In the genomic region with DNA sequence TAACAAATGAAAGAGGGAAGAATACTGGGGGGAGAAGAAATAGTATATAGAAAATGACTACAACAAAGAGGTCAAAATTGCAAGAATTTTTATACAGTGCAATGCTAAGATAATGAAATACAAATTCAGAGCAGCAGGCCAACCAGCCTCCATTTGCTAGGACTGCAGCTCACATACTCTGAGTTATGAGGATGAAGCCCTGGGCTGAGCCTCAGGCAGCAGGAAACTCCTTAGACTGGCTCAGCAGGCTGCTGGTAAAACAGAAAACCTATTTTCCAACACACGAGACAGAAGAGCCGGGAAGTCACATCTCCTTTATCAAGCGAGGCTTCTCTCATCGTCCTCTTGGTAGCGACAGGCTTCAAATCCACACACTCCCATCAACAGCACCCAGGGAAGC, we compare ENCODE assay signal across 27 cellular contexts.
DNase-seq lines count a peak whose midpoint lies in the region; ATAC-seq, FAIRE-seq and TF ChIP-seq lines count a peak whose summit lies in the region.
"Had no signal": no experiment of that assay in that cellular context is flagged by ENCODE, and none has a peak within 500 bp of the region (broad histone marks: within the 10 kb centered on the region; RNA-seq: fewer than 3 reads in every experiment).

No MANE protein-coding gene starts in this region.

- H3K9me3 ChIP-seq in neuronal stem cell (replicated peaks in 1 of 2; ENCODE audit: control insufficient read depth in 2 of 2, insufficient read depth in 1 of 2, low read depth in 1 of 2, low read length in 2 of 2) (peaks cover 9 to 23% of the 10 kb centered on the region in 2 donors), heart left ventricle (peaks cover 0 to 57% (median 23%) of the 10 kb centered on the region in 12 donors)
- H3K9me3 ChIP-seq in naive thymus-derived CD4-positive, alpha-beta T cell (ENCODE audit: control insufficient read depth in 2 of 3, low read length in 3 of 3): peaks cover 0 to 34% (median 0%) of the 10 kb centered on the region in 3 experiments
- H3K9me3 ChIP-seq: HAP-1 had no signal

- CTCF ChIA-PET in WTC11 (lab: Charles Lee): no interaction called here
- CTCF ChIA-PET in naive thymus-derived CD4-positive, alpha-beta T cell (lab: Charles Lee): no interaction called here

- FAIRE-seq in urothelium cell line (lab: Jason Lieb, UNC): peak; percentile 30
- FAIRE-seq: A549, D721Med, GM12891, GM18507, H54 had no signal

- H3K4me3 ChIP-seq in neuronal stem cell (ENCODE audit: low read length in 2 of 2) (no peak overlapping the region), heart left ventricle (no peak overlapping the region)
- H3K4me3 ChIP-seq in naive thymus-derived CD4-positive, alpha-beta T cell (ENCODE audit: low read length): no peak overlapping the region
- H3K4me3 ChIP-seq: A549; BLaER1 treated with 17β-estradiol and CSF1 and Interleukin-3, amounts not matched to agents 10 nM and 100 nM; HAP-1 had no signal

- no peak overlapping the region for H3K9ac ChIP-seq in neuronal stem cell (ENCODE audit: low read depth, low read length, poor library complexity)
- H3K9ac ChIP-seq: BLaER1 treated with 17β-estradiol and CSF1 and Interleukin-3, amounts not matched to agents 10 nM and 100 nM had no signal

- H4K91ac ChIP-seq in neuronal stem cell (ENCODE audit: low read depth, low read length, poor library complexity): no peak overlapping the region

- H3K4ac ChIP-seq in neuronal stem cell (ENCODE audit: low read length): no peak overlapping the region

- H3K36me3 Mint-ChIP-seq in WTC11: peaks cover 32% of the 10 kb centered on the region
- peaks cover 29 to 94% (median 88%) of the 10 kb centered on the region in 5 donors for H3K36me3 Mint-ChIP-seq in naive thymus-derived CD4-positive, alpha-beta T cell

- peak; percentile 41 for ATAC-seq in WTC11
- no peak for ATAC-seq in naive thymus-derived CD4-positive, alpha-beta T cell
- no peak for ATAC-seq in sciatic nerve
- ATAC-seq in heart left ventricle: no peak
- ATAC-seq: A549 had no signal

- no peak overlapping the region for H2BK12ac ChIP-seq in neuronal stem cell (ENCODE audit: low read length)

- H3K4me2 ChIP-seq in neuronal stem cell (ENCODE audit: insufficient read depth, low read length, poor library complexity, severe bottlenecking): no peak overlapping the region
- H3K4me2 ChIP-seq: A549; BLaER1 treated with 17β-estradiol and CSF1 and Interleukin-3, amounts not matched to agents 10 nM and 100 nM had no signal

- H3K27me3 ChIP-seq in neuronal stem cell (ENCODE audit: control insufficient read depth in 3 of 3, insufficient read depth in 3 of 3, low read depth in 1 of 3, low read length in 3 of 3) (no peaks in the 10 kb centered on the region), heart left ventricle (no peaks in the 10 kb centered on the region)
- no peaks in the 10 kb centered on the region for H3K27me3 ChIP-seq in naive thymus-derived CD4-positive, alpha-beta T cell (ENCODE audit: control insufficient read depth in 2 of 2, insufficient read depth in 2 of 2, low read length in 2 of 2)
- H3K27me3 ChIP-seq: BE2C; BLaER1 treated with 17β-estradiol and CSF1 and Interleukin-3, amounts not matched to agents 10 nM and 100 nM had no signal

- no peak overlapping the region for H2AK5ac ChIP-seq in neuronal stem cell (ENCODE audit: low read depth, low read length)

- H3K4me3 Mint-ChIP-seq in WTC11: no peak overlapping the region
- H3K4me3 Mint-ChIP-seq in naive thymus-derived CD4-positive, alpha-beta T cell: no peak overlapping the region
- H3K4me3 Mint-ChIP-seq: CD4-positive, alpha-beta T cell; CD8-positive, alpha-beta memory T cell; HFFc6 had no signal

- 0 out of 2 replicates have a peak, but pooled peaks cover 4% of the 10 kb centered on the region for H3K4me1 Mint-ChIP-seq in WTC11
- H3K4me1 Mint-ChIP-seq in naive thymus-derived CD4-positive, alpha-beta T cell: no peaks in the 10 kb centered on the region
- H3K4me1 Mint-ChIP-seq: CD14-positive monocyte; CD8-positive, alpha-beta memory T cell had no signal

- no peak overlapping the region for H3K18ac ChIP-seq in neuronal stem cell (ENCODE audit: low read length)

- H3K27me3 Mint-ChIP-seq in WTC11 (ENCODE audit: low read depth): no peaks in the 10 kb centered on the region
- no peaks in the 10 kb centered on the region for H3K27me3 Mint-ChIP-seq in naive thymus-derived CD4-positive, alpha-beta T cell
- H3K27me3 Mint-ChIP-seq: CD4-positive, alpha-beta T cell; CD8-positive, alpha-beta memory T cell had no signal

- POLR2A ChIA-PET in WTC11 (lab: Charles Lee): no interaction called here
- POLR2A ChIA-PET in naive thymus-derived CD4-positive, alpha-beta T cell (lab: Charles Lee): no interaction called here

- H2AFZ ChIP-seq in neuronal stem cell (ENCODE audit: low read length): no peak overlapping the region

- H3K27ac Mint-ChIP-seq in WTC11: no peak overlapping the region
- H3K27ac Mint-ChIP-seq in naive thymus-derived CD4-positive, alpha-beta T cell: no peak overlapping the region
- H3K27ac Mint-ChIP-seq: CD4-positive, alpha-beta T cell; HFFc6 had no signal

- H4K8ac ChIP-seq in neuronal stem cell (ENCODE audit: low read depth, low read length): no peak overlapping the region

- H3K14ac ChIP-seq in neuronal stem cell (ENCODE audit: low read length): no peak overlapping the region

- no peak overlapping the region for H2BK15ac ChIP-seq in neuronal stem cell (ENCODE audit: low read length)

- DNase-seq in ELF-1 (ENCODE audit: low read depth, low spot score) (peak; percentile 28), WTC11 (ENCODE audit: low spot score) (no peak), neuronal stem cell (ENCODE audit: low spot score) (no peak), urothelium cell line (ENCODE audit: low spot score) (no peak), sciatic nerve (ENCODE audit: low spot score) (no peak), heart left ventricle (no peak)
- DNase-seq in naive thymus-derived CD4-positive, alpha-beta T cell: no peak
- DNase-seq: 8988T; ACHN; AML-193; BE2C; CD4-positive, alpha-beta T cell; CD8-positive, alpha-beta memory T cell; DMS 273 treated with DMSO at 0.1 percent for 48 hours; DMS79; EL; GF-D8; GOT3; HFFc6 had no signal

- no CpG with 5 or more reads among the region's 5 CpGs for WGBS in neuronal stem cell (ENCODE audit: extremely low coverage in 2 of 2, insufficient read length in 2 of 2, insufficient replicate concordance in 1 of 2), 2 donors
- 53 to 70% (median 63%) methylated on average over 5 of the region's 5 CpGs for WGBS in heart left ventricle, 4 donors

- no peak overlapping the region for H2BK120ac ChIP-seq in neuronal stem cell (ENCODE audit: low read depth, low read length)

- TF ChIP-seq CTCF in WTC11 (IDR thresholded peaks at IDR 0.05) (no peak), heart left ventricle (IDR thresholded peaks at IDR 0.05) (no peak)

- H2BK5ac ChIP-seq in neuronal stem cell (ENCODE audit: low read length): no peak overlapping the region

- intact Hi-C loops in naive thymus-derived CD4-positive, alpha-beta T cell (cut with micrococcal nuclease): no loop called here
- intact Hi-C loops in sciatic nerve (cut with DNase I) (no loop called here), heart left ventricle (cut with DNase I) (no loop called here)

- H3K4me1 ChIP-seq in neuronal stem cell (ENCODE audit: control insufficient read depth in 2 of 2, insufficient read depth in 1 of 2, low read depth in 1 of 2, low read length in 2 of 2) (no peaks in the 10 kb centered on the region), heart left ventricle (no peaks in the 10 kb centered on the region)
- H3K4me1 ChIP-seq in naive thymus-derived CD4-positive, alpha-beta T cell (ENCODE audit: control insufficient read depth in 2 of 2, insufficient read depth in 2 of 2, low read length in 2 of 2): no peaks in the 10 kb centered on the region
- H3K4me1 ChIP-seq: A549, HAP-1 had no signal

- H3K27ac ChIP-seq in neuronal stem cell (replicated peaks; ENCODE audit: low read length) (no peak overlapping the region), heart left ventricle (no peak overlapping the region)
- H3K27ac ChIP-seq in naive thymus-derived CD4-positive, alpha-beta T cell (ENCODE audit: low read depth, low read length): no peak overlapping the region
- H3K27ac ChIP-seq: A549; BLaER1 treated with 17β-estradiol and CSF1 and Interleukin-3, amounts not matched to agents 10 nM and 100 nM had no signal

- H3K9me3 Mint-ChIP-seq in WTC11: peaks cover 57% of the 10 kb centered on the region
- peaks cover 16 to 98% (median 51%) of the 10 kb centered on the region in 11 donors for H3K9me3 Mint-ChIP-seq in naive thymus-derived CD4-positive, alpha-beta T cell

- H3K36me3 ChIP-seq in neuronal stem cell (replicated peaks in 1 of 2; ENCODE audit: control insufficient read depth in 2 of 2, insufficient read depth in 2 of 2, low read length in 2 of 2) (no peaks in the 10 kb centered on the region), heart left ventricle (peaks cover 0 to 6% (median 0%) of the 10 kb centered on the region in 9 donors)
- peaks cover 0 to 13% (median 0%) of the 10 kb centered on the region in 3 experiments for H3K36me3 ChIP-seq in naive thymus-derived CD4-positive, alpha-beta T cell (ENCODE audit: control insufficient read depth in 2 of 3, insufficient read depth in 3 of 3, low read length in 3 of 3)
- H3K36me3 ChIP-seq: BE2C, HAP-1 had no signal

- H3K79me1 ChIP-seq in neuronal stem cell (ENCODE audit: low read depth, low read length): no peaks in the 10 kb centered on the region

- H3K23ac ChIP-seq in neuronal stem cell (ENCODE audit: low read depth, low read length, poor library complexity): peak overlapping the region; percentile 17

- TF ChIP-seq POLR2A in heart left ventricle (IDR thresholded peaks at IDR 0.05): no peak

TF ChIP-seq in WTC11, 78 proteins besides CTCF, POLR2A, EP300 and RAD21 (continues in another document):
- TF ChIP-seq RELA (CRISPR knock-in tag; IDR thresholded peaks at IDR 0.05; ENCODE audit: borderline replicate concordance) (no peak), ATF6 (CRISPR knock-in tag; IDR thresholded peaks at IDR 0.05) (no peak)
